In genomic region chr20:10603971-10604864, GRCh38 we compare ENCODE assay signal across 8 cellular contexts.
DNase-seq lines count a peak whose midpoint lies in the region; ATAC-seq, FAIRE-seq and TF ChIP-seq lines count a peak whose summit lies in the region.

No MANE protein-coding gene starts in this region.

- FAIRE-seq in HTR-8/SVneo (lab: Jason Lieb, UNC), result peak; percentile 68
- no peak for FAIRE-seq in kidney (lab: Jason Lieb, UNC)

- in situ Hi-C loops in brain microvascular endothelial cell (cut with HindIII; ENCODE audit: low pct_ligation_motif_present, low sequenced_read_pairs), result no loop called here

- H3K27me3 ChIP-seq in brain microvascular endothelial cell (replicated peaks), result no peaks in the 10 kb centered on the region

- no peak for TF ChIP-seq CTCF in brain microvascular endothelial cell (IDR thresholded peaks at IDR 0.05; ENCODE audit: low read depth, low read length, missing control alignments)
- no peak for TF ChIP-seq CTCF in kidney (IDR thresholded peaks at IDR 0.05; ENCODE audit: borderline replicate concordance, extremely low read depth, insufficient read depth)
- no peak for TF ChIP-seq CTCF in GM10248 (IDR thresholded peaks at IDR 0.05; ENCODE audit: control extremely low read depth, extremely low read depth, low read depth, missing control alignments)

- no peak overlapping the region for H3K9ac ChIP-seq in kidney (ENCODE audit: low read length in 2 of 2)

- H3K27ac ChIP-seq in brain microvascular endothelial cell (peak overlapping the region; percentile 96), kidney (ENCODE audit: low read depth in 2 of 2, low read length in 2 of 2) (peak overlapping the region in 1 of 2 donors; percentile 71), substantia nigra (ENCODE audit: low read depth, low read length, poor library complexity, severe bottlenecking) (peak overlapping the region; percentile 28)

- H3K36me3 ChIP-seq in brain microvascular endothelial cell (replicated peaks) (no peaks in the 10 kb centered on the region), kidney (ENCODE audit: control insufficient read depth in 1 of 2, insufficient read depth in 2 of 2, low read length in 2 of 2) (peaks cover 0 to 4% of the 10 kb centered on the region in 2 donors)

- no peaks in the 10 kb centered on the region for H3K4me1 ChIP-seq in kidney (ENCODE audit: control insufficient read depth in 1 of 2, insufficient read depth in 1 of 2, low read depth in 1 of 2, low read length in 2 of 2)

- CTCF ChIA-PET in GM10248 (lab: Yijun Ruan, JAX), result interaction anchor here (0.6 to 2.7 kb wide), 7 partner anchors 10 to 45 kb away, joined by 3 to 7 read pairs (median 3); no protein-coding TSS in a partner anchor

- no peak for ATAC-seq in GM19467 (IDR thresholded peaks at IDR 0.05; ENCODE audit: unreplicated experiment)

- POLR2A ChIA-PET in GM10248 (lab: Yijun Ruan, JAX), result no interaction called here

- DNase-seq in HTR-8/SVneo (ENCODE audit: insufficient read length, low spot score) (peak; percentile 82), brain microvascular endothelial cell (peak; percentile 89), kidney (peak; percentile 88), substantia nigra (lab: John Stamatoyannopoulos, UW) (peak in 21 of 49 donors; percentile 5 to 60 (median 16)), CD1c-positive myeloid dendritic cell (ENCODE audit: extremely low spot score) (no peak), GM10248 (ENCODE audit: extremely low spot score) (no peak)
- no peak for DNase-seq in stimulated activated CD4-positive, alpha-beta T cell treated with anti-CD3 and anti-CD28 coated beads, Interleukin-2, amount 100 ng/mL, for 24 hours

- intact Hi-C loops in kidney (cut with DNase I), result no loop called here

- H3K9me3 ChIP-seq in kidney (ENCODE audit: control insufficient read depth in 1 of 2, low read length in 2 of 2), result no peaks in the 10 kb centered on the region

- peak overlapping the region; percentile 20 for H3K4me3 ChIP-seq in brain microvascular endothelial cell (ENCODE audit: low read depth, low read length)
- H3K4me3 ChIP-seq in kidney (ENCODE audit: low read length in 2 of 2), result no peak overlapping the region

Comparison
In these comparisons a context has a peak if more than half of its experiments do, and no peak if none do; other contexts are left out.
1. DNase-seq: peak in HTR-8/SVneo (single experiment), brain microvascular endothelial cell (single experiment) and kidney (single experiment); none in CD1c-positive myeloid dendritic cell (single experiment), GM10248 (single experiment) and stimulated activated CD4-positive, alpha-beta T cell treated with anti-CD3 and anti-CD28 coated beads, Interleukin-2, amount 100 ng/mL, for 24 hours (0 of 2).